In genomic region chr9:125749287-125749935, GRCh38 we compare ENCODE assay signal across 9 cellular contexts. TPM values are rescaled to one million over a fixed set of nuclear protein-coding genes. Genes with fewer than 3 reads are reported as not detected.
DNase-seq lines count a peak whose midpoint lies in the region; ATAC-seq and TF ChIP-seq lines count a peak whose summit lies in the region.
"Had no signal": no experiment of that assay in that cellular context is flagged by ENCODE, and none has a peak within 500 bp of the region (broad histone marks: within the 10 kb centered on the region; RNA-seq: fewer than 3 reads in every experiment).

No MANE protein-coding gene starts in this region.

- peaks cover 14% of the 10 kb centered on the region for H3K27me3 Mint-ChIP-seq in activated CD4-positive, alpha-beta T cell treated with anti-CD3 and anti-CD28 coated beads, Interleukin-2, amount 10 ng/mL, durations not matched to agents 7 days and 5 days
- H3K27me3 Mint-ChIP-seq in activated CD8-positive, alpha-beta T cell treated with anti-CD3 and anti-CD28 coated beads for 36 hours, result peaks cover 3% of the 10 kb centered on the region

- no peak for TF ChIP-seq CTCF in activated CD8-positive, alpha-beta T cell treated with anti-CD3 and anti-CD28 coated beads for 36 hours (IDR thresholded peaks at IDR 0.05)

- H3K9me3 ChIP-seq in iPS-18a (ENCODE audit: control insufficient read depth, low read depth, low read length) (no peaks in the 10 kb centered on the region), stomach smooth muscle (ENCODE audit: control insufficient read depth in 2 of 2, low read length in 2 of 2) (no peaks in the 10 kb centered on the region)

- H3K27me3 ChIP-seq in iPS-18a (ENCODE audit: control insufficient read depth, insufficient read depth, low read length) (peaks cover 15% of the 10 kb centered on the region), stomach smooth muscle (ENCODE audit: control insufficient read depth in 1 of 2, insufficient read depth in 2 of 2, low read length in 2 of 2) (no peaks in the 10 kb centered on the region)

- no peak for ATAC-seq in activated CD8-positive, alpha-beta T cell treated with anti-CD3 and anti-CD28 coated beads for 36 hours
- ATAC-seq in GM21723 (IDR thresholded peaks at IDR 0.05; ENCODE audit: unreplicated experiment) (no peak), HG03442 (IDR thresholded peaks at IDR 0.05; ENCODE audit: unreplicated experiment) (no peak), GM19328 (IDR thresholded peaks at IDR 0.05; ENCODE audit: unreplicated experiment) (no peak)

- no peak for DNase-seq in activated CD4-positive, alpha-beta T cell treated with anti-CD3 and anti-CD28 coated beads, Interleukin-2, amount 10 ng/mL, durations not matched to agents 7 days and 5 days
- no peak for DNase-seq in activated CD4-positive, alpha-beta T cell treated with anti-CD3 and anti-CD28 coated beads, Interleukin-2, amount 50 U/mL, for 4 hours
- no peak for DNase-seq in activated CD8-positive, alpha-beta T cell treated with anti-CD3 and anti-CD28 coated beads for 36 hours
- DNase-seq: stimulated activated CD4-positive, alpha-beta T cell treated with anti-CD3 and anti-CD28 coated beads, Interleukin-4, amount 100 ng/mL, for 1 hour had no signal

- H3K27ac Mint-ChIP-seq in activated CD4-positive, alpha-beta T cell treated with anti-CD3 and anti-CD28 coated beads, Interleukin-2, amount 10 ng/mL, durations not matched to agents 7 days and 5 days, result peak overlapping the region; percentile 22
- no peak overlapping the region for H3K27ac Mint-ChIP-seq in activated CD8-positive, alpha-beta T cell treated with anti-CD3 and anti-CD28 coated beads for 36 hours

- H3K4me3 ChIP-seq in iPS-18a (ENCODE audit: low read length) (peak overlapping the region; percentile 93), stomach smooth muscle (ENCODE audit: low read length in 2 of 2) (peak overlapping the region; percentile 84 to 96)

- POLR2A ChIA-PET in activated CD4-positive, alpha-beta T cell treated with anti-CD3 and anti-CD28 coated beads, Interleukin-2, amount 10 ng/mL, durations not matched to agents 7 days and 5 days (lab: Charles Lee), result no interaction called here
- POLR2A ChIA-PET in activated CD8-positive, alpha-beta T cell treated with anti-CD3 and anti-CD28 coated beads for 36 hours (lab: Charles Lee), result interaction anchor here (2.1 kb wide), 1 partner anchor 43 kb away, joined by 5 read pairs; the partner anchor contains the start of gene MAPKAP1

- H3K4me1 ChIP-seq in iPS-18a (ENCODE audit: control insufficient read depth, low read depth, low read length), result peaks cover 58% of the 10 kb centered on the region
- peaks cover 19% of the 10 kb centered on the region for H3K4me1 ChIP-seq in stomach smooth muscle (ENCODE audit: control insufficient read depth, insufficient read depth, low read length)

- peaks cover 21% of the 10 kb centered on the region for H3K36me3 Mint-ChIP-seq in activated CD4-positive, alpha-beta T cell treated with anti-CD3 and anti-CD28 coated beads, Interleukin-2, amount 10 ng/mL, durations not matched to agents 7 days and 5 days (ENCODE audit: low read depth)
- H3K36me3 Mint-ChIP-seq in activated CD8-positive, alpha-beta T cell treated with anti-CD3 and anti-CD28 coated beads for 36 hours (ENCODE audit: low read depth), result peaks cover 13% of the 10 kb centered on the region

- H3K27ac ChIP-seq in iPS-18a (ENCODE audit: low read length) (no peak overlapping the region), stomach smooth muscle (ENCODE audit: low read length) (peak overlapping the region; percentile 3)

- H3K9me3 Mint-ChIP-seq in activated CD4-positive, alpha-beta T cell treated with anti-CD3 and anti-CD28 coated beads, Interleukin-2, amount 10 ng/mL, durations not matched to agents 7 days and 5 days, result no peaks in the 10 kb centered on the region
- no peaks in the 10 kb centered on the region for H3K9me3 Mint-ChIP-seq in activated CD8-positive, alpha-beta T cell treated with anti-CD3 and anti-CD28 coated beads for 36 hours

- peak overlapping the region; percentile 85 for H3K4me3 Mint-ChIP-seq in activated CD4-positive, alpha-beta T cell treated with anti-CD3 and anti-CD28 coated beads, Interleukin-2, amount 10 ng/mL, durations not matched to agents 7 days and 5 days
- H3K4me3 Mint-ChIP-seq in activated CD8-positive, alpha-beta T cell treated with anti-CD3 and anti-CD28 coated beads for 36 hours, result peak overlapping the region; percentile 83

- peaks cover 42% of the 10 kb centered on the region for H3K4me1 Mint-ChIP-seq in activated CD4-positive, alpha-beta T cell treated with anti-CD3 and anti-CD28 coated beads, Interleukin-2, amount 10 ng/mL, durations not matched to agents 7 days and 5 days
- H3K4me1 Mint-ChIP-seq in activated CD8-positive, alpha-beta T cell treated with anti-CD3 and anti-CD28 coated beads for 36 hours (ENCODE audit: low read depth), result peaks cover 33% of the 10 kb centered on the region

- CTCF ChIA-PET in activated CD4-positive, alpha-beta T cell treated with anti-CD3 and anti-CD28 coated beads, Interleukin-2, amount 10 ng/mL, durations not matched to agents 7 days and 5 days (lab: Charles Lee), result interaction anchor here (1.5 kb wide), 1 partner anchor 45 kb away, joined by 3 read pairs; no protein-coding TSS in a partner anchor
- CTCF ChIA-PET in activated CD8-positive, alpha-beta T cell treated with anti-CD3 and anti-CD28 coated beads for 36 hours (lab: Charles Lee), result interaction anchor here (1.1 to 3.4 kb wide), 3 partner anchors 12 to 742 kb away, joined by 3 to 15 read pairs (median 4); no protein-coding TSS in a partner anchor

- H3K9ac ChIP-seq in iPS-18a (ENCODE audit: low read length) (peak overlapping the region; percentile 62), stomach smooth muscle (ENCODE audit: low read length in 2 of 2) (peak overlapping the region; percentile 2 to 87)

- intact Hi-C loops in activated CD8-positive, alpha-beta T cell treated with anti-CD3 and anti-CD28 coated beads for 36 hours (cut with micrococcal nuclease), result loop anchor here (5.0 kb wide), 1 partner anchor 102 kb away; no protein-coding TSS in a partner anchor

- peaks cover 15% of the 10 kb centered on the region for H3K36me3 ChIP-seq in iPS-18a (ENCODE audit: control insufficient read depth, low read depth, low read length)
- no peaks in the 10 kb centered on the region for H3K36me3 ChIP-seq in stomach smooth muscle (ENCODE audit: control insufficient read depth in 2 of 2, insufficient read depth in 2 of 2, low read length in 2 of 2)

RNA-seq across cellular contexts. Expression of gene PBX3, which starts 2.2 kb away (rescaled TPM):
- total RNA-seq in activated CD4-positive, alpha-beta T cell treated with anti-CD3 and anti-CD28 coated beads, Interleukin-2, amount 10 ng/mL, durations not matched to agents 7 days and 5 days, result 10 to 100 TPM; 21.5 to 22.5 TPM
- 10 to 100 TPM; 11.5 to 14.1 TPM for total RNA-seq in activated CD8-positive, alpha-beta T cell treated with anti-CD3 and anti-CD28 coated beads for 36 hours

RNA-seq across cellular contexts. Expression of gene MAPKAP1, which starts 42.4 kb away (rescaled TPM):
- 10 to 100 TPM; 58.7 to 63.6 TPM for total RNA-seq in activated CD4-positive, alpha-beta T cell treated with anti-CD3 and anti-CD28 coated beads, Interleukin-2, amount 10 ng/mL, durations not matched to agents 7 days and 5 days
- 10 to 100 TPM; 58.8 to 62.4 TPM for total RNA-seq in activated CD8-positive, alpha-beta T cell treated with anti-CD3 and anti-CD28 coated beads for 36 hours
